ENCODE assay signal across 18 cellular contexts in the genomic region with DNA sequence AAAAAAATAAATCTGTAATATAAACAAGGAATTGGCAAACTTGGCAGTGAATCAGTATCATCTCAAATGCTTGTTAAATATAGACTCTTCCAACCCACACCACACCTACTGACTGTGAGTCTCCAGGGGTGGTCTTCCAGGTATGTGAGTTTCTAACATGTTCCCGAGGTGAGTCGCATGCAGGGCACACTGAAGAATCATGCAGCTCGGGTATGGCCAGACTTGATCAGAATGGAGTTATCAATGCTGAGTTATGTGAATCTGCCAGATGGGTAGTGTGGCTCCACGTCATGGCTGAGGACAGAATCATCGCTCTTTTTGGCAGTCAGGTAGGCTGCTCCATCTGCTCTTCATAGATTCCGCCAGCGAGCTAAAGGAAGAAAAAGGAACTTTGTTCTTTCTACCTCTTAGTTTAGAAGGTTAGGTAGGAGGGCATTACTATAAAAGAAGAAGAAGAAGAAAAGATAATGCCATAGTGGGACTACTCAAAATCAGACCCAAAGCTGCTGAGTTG.
"Had no signal": no experiment of that assay in that cellular context is flagged by ENCODE, and none has a peak within 500 bp of the region (broad histone marks: within the 10 kb centered on the region; RNA-seq: fewer than 3 reads in every experiment).

No MANE protein-coding gene starts in this region.

- H3K9me3 ChIP-seq: body of pancreas, mucosa of descending colon, psoas muscle, suprapubic skin had no signal

- H3K36me3 Mint-ChIP-seq: memory B cell, naive B cell had no signal

- H3K27me3 Mint-ChIP-seq: activated CD4-positive, alpha-beta T cell treated with anti-CD3 and anti-CD28 coated beads, Interleukin-2, amount 10 ng/mL, durations not matched to agents 24 days and 14 days; activated CD8-positive, alpha-beta T cell treated with anti-CD3 and anti-CD28 coated beads for 36 hours; activated T-cell treated with anti-CD3 and anti-CD28 coated beads, Interleukin-2, amount 50 U/mL, for 24 hours; memory B cell; naive B cell; stimulated activated naive CD8-positive, alpha-beta T cell treated with anti-CD3 and anti-CD28 coated beads, Interleukin-15, Interleukin-2, amounts not matched to agents 100 ng/mL and 50 ng/mL, for 24 hours had no signal

- H3K27ac ChIP-seq: body of pancreas, dorsolateral prefrontal cortex, psoas muscle, suprapubic skin had no signal

- H3K27ac Mint-ChIP-seq: activated CD4-positive, alpha-beta T cell treated with anti-CD3 and anti-CD28 coated beads, Interleukin-2, amount 10 ng/mL, durations not matched to agents 24 days and 14 days; activated CD8-positive, alpha-beta T cell treated with anti-CD3 and anti-CD28 coated beads for 36 hours; activated naive CD4-positive, alpha-beta T cell treated with anti-CD3 and anti-CD28 coated beads for 36 hours; activated T-cell treated with anti-CD3 and anti-CD28 coated beads, Interleukin-2, amount 50 U/mL, for 24 hours; memory B cell; stimulated activated naive CD8-positive, alpha-beta T cell treated with anti-CD3 and anti-CD28 coated beads, Interleukin-15, Interleukin-2, amounts not matched to agents 100 ng/mL and 50 ng/mL, for 24 hours had no signal

- H3K4me1 ChIP-seq: psoas muscle, suprapubic skin had no signal

- ATAC-seq: activated CD8-positive, alpha-beta T cell treated with anti-CD3 and anti-CD28 coated beads for 36 hours; mucosa of descending colon; psoas muscle; right cardiac atrium had no signal

- H3K4me3 Mint-ChIP-seq: activated CD4-positive, alpha-beta T cell treated with anti-CD3 and anti-CD28 coated beads, Interleukin-2, amount 10 ng/mL, durations not matched to agents 24 days and 14 days; activated CD8-positive, alpha-beta T cell treated with anti-CD3 and anti-CD28 coated beads for 36 hours; activated naive CD4-positive, alpha-beta T cell treated with anti-CD3 and anti-CD28 coated beads for 36 hours; activated T-cell treated with anti-CD3 and anti-CD28 coated beads, Interleukin-2, amount 50 U/mL, for 24 hours; memory B cell; naive B cell; neural crest cell; stimulated activated naive CD8-positive, alpha-beta T cell treated with anti-CD3 and anti-CD28 coated beads, Interleukin-15, Interleukin-2, amounts not matched to agents 100 ng/mL and 50 ng/mL, for 24 hours had no signal

- H3K4me3 ChIP-seq: body of pancreas, dorsolateral prefrontal cortex, mucosa of descending colon, psoas muscle, suprapubic skin had no signal

- H3K27me3 ChIP-seq: body of pancreas, dorsolateral prefrontal cortex, suprapubic skin had no signal

- DNase-seq: activated CD4-positive, alpha-beta T cell treated with anti-CD3 and anti-CD28 coated beads, Interleukin-2, amount 10 ng/mL, durations not matched to agents 24 days and 14 days; activated CD8-positive, alpha-beta T cell treated with anti-CD3 and anti-CD28 coated beads for 36 hours; activated naive CD4-positive, alpha-beta T cell treated with anti-CD3 and anti-CD28 coated beads for 36 hours; activated T-cell treated with anti-CD3 and anti-CD28 coated beads, Interleukin-2, amount 50 U/mL, for 24 hours; caudate nucleus; head of caudate nucleus; mucosa of descending colon; naive B cell; psoas muscle; right cardiac atrium; T1000; trophoblast cell had no signal

- H3K9me3 Mint-ChIP-seq: activated CD4-positive, alpha-beta T cell treated with anti-CD3 and anti-CD28 coated beads, Interleukin-2, amount 10 ng/mL, durations not matched to agents 24 days and 14 days; activated CD8-positive, alpha-beta T cell treated with anti-CD3 and anti-CD28 coated beads for 36 hours; activated naive CD4-positive, alpha-beta T cell treated with anti-CD3 and anti-CD28 coated beads for 36 hours; activated T-cell treated with anti-CD3 and anti-CD28 coated beads, Interleukin-2, amount 50 U/mL, for 24 hours; memory B cell; naive B cell; neural crest cell; stimulated activated naive CD8-positive, alpha-beta T cell treated with anti-CD3 and anti-CD28 coated beads, Interleukin-15, Interleukin-2, amounts not matched to agents 100 ng/mL and 50 ng/mL, for 24 hours had no signal

- H3K4me1 Mint-ChIP-seq: activated CD4-positive, alpha-beta T cell treated with anti-CD3 and anti-CD28 coated beads, Interleukin-2, amount 10 ng/mL, durations not matched to agents 24 days and 14 days; memory B cell; naive B cell had no signal

- H3K36me3 ChIP-seq: suprapubic skin had no signal
